ENCODE assay signal across 1 cellular context in genomic region chr22:41725510-41726110, GRCh38.
TF ChIP-seq lines count a peak whose summit lies in the region.

No MANE protein-coding gene starts in this region.

TF ChIP-seq in IMR-90, 13 proteins besides CTCF, POLR2A, EP300 and RAD21 (continued from another document):
- TF ChIP-seq RFX5 (IDR thresholded peaks at IDR 0.05; ENCODE audit: low read depth, low read length) (no peak), BHLHE40 (IDR thresholded peaks at IDR 0.05; ENCODE audit: low read depth, low read length) (no peak), ELK1 (IDR thresholded peaks at IDR 0.05; ENCODE audit: borderline replicate concordance, low read depth, low read length) (no peak), SMC3 (IDR thresholded peaks at IDR 0.05; ENCODE audit: low read depth, low read length) (no peak), RCOR1 (IDR thresholded peaks at IDR 0.05; ENCODE audit: insufficient replicate concordance, low read length) (no peak)
